Comparison of ENCODE assay signal across 8 cellular contexts in genomic region chr22:44085743-44086741, GRCh38.
A peak's percentile ranks its signal among the peaks of the same experiment; 100 is the strongest.
DNase-seq lines count a peak whose midpoint lies in the region; ATAC-seq and TF ChIP-seq lines count a peak whose summit lies in the region.

No MANE protein-coding gene starts in this region.

- intact Hi-C loops in activated T-helper 2 cell treated with anti-CD3 and anti-CD28 coated beads, Interferon-gamma antibody, Interleukin-2, Interleukin-4, amounts not matched to agents 10 μg/mL and 5 μg/mL and 100 μg/mL, durations not matched to agents 14 hours and 24 hours and 36 hours (cut with micrococcal nuclease): loop anchor here (1.0 to 10.0 kb wide), 3 partner anchors 61 to 539 kb away; partner anchors contain the start of gene PARVB

- no peak overlapping the region for H3K27ac Mint-ChIP-seq in activated T-helper 2 cell treated with anti-CD3 and anti-CD28 coated beads, Interferon-gamma antibody, Interleukin-2, Interleukin-4, amounts not matched to agents 10 μg/mL and 5 μg/mL and 100 μg/mL, durations not matched to agents 14 hours and 24 hours and 36 hours
- H3K27ac Mint-ChIP-seq in stimulated activated effector memory CD8-positive, alpha-beta T cell treated with anti-CD3 and anti-CD28 coated beads, Interleukin-12 subunit alpha, Interleukin-12 subunit beta, amount 100 ng/mL, for 72 hours: no peak overlapping the region

- H3K4me3 Mint-ChIP-seq in activated T-helper 2 cell treated with anti-CD3 and anti-CD28 coated beads, Interferon-gamma antibody, Interleukin-2, Interleukin-4, amounts not matched to agents 10 μg/mL and 5 μg/mL and 100 μg/mL, durations not matched to agents 14 hours and 24 hours and 36 hours (ENCODE audit: low read depth): no peak overlapping the region
- no peak overlapping the region for H3K4me3 Mint-ChIP-seq in stimulated activated effector memory CD8-positive, alpha-beta T cell treated with anti-CD3 and anti-CD28 coated beads, Interleukin-12 subunit alpha, Interleukin-12 subunit beta, amount 100 ng/mL, for 72 hours

- H3K36me3 Mint-ChIP-seq in activated T-helper 2 cell treated with anti-CD3 and anti-CD28 coated beads, Interferon-gamma antibody, Interleukin-2, Interleukin-4, amounts not matched to agents 10 μg/mL and 5 μg/mL and 100 μg/mL, durations not matched to agents 14 hours and 24 hours and 36 hours (ENCODE audit: low read depth): peaks cover 26% of the 10 kb centered on the region
- no peaks in the 10 kb centered on the region for H3K36me3 Mint-ChIP-seq in stimulated activated effector memory CD8-positive, alpha-beta T cell treated with anti-CD3 and anti-CD28 coated beads, Interleukin-12 subunit alpha, Interleukin-12 subunit beta, amount 100 ng/mL, for 72 hours

- H3K4me1 Mint-ChIP-seq in activated T-helper 2 cell treated with anti-CD3 and anti-CD28 coated beads, Interferon-gamma antibody, Interleukin-2, Interleukin-4, amounts not matched to agents 10 μg/mL and 5 μg/mL and 100 μg/mL, durations not matched to agents 14 hours and 24 hours and 36 hours (ENCODE audit: low read depth): peaks cover 4% of the 10 kb centered on the region
- H3K4me1 Mint-ChIP-seq in stimulated activated effector memory CD8-positive, alpha-beta T cell treated with anti-CD3 and anti-CD28 coated beads, Interleukin-12 subunit alpha, Interleukin-12 subunit beta, amount 100 ng/mL, for 72 hours: peaks cover 5% of the 10 kb centered on the region

- ATAC-seq in stimulated activated effector memory CD8-positive, alpha-beta T cell treated with anti-CD3 and anti-CD28 coated beads, Interleukin-12 subunit alpha, Interleukin-12 subunit beta, amount 100 ng/mL, for 72 hours: peak; percentile 41
- ATAC-seq in HG03045 (IDR thresholded peaks at IDR 0.05; ENCODE audit: unreplicated experiment) (no peak), GM21526 (IDR thresholded peaks at IDR 0.05; ENCODE audit: low FRiP score, unreplicated experiment) (no peak)

- H3K9me3 Mint-ChIP-seq in activated T-helper 2 cell treated with anti-CD3 and anti-CD28 coated beads, Interferon-gamma antibody, Interleukin-2, Interleukin-4, amounts not matched to agents 10 μg/mL and 5 μg/mL and 100 μg/mL, durations not matched to agents 14 hours and 24 hours and 36 hours: no peaks in the 10 kb centered on the region
- H3K9me3 Mint-ChIP-seq in stimulated activated effector memory CD8-positive, alpha-beta T cell treated with anti-CD3 and anti-CD28 coated beads, Interleukin-12 subunit alpha, Interleukin-12 subunit beta, amount 100 ng/mL, for 72 hours: no peaks in the 10 kb centered on the region

- TF ChIP-seq CTCF in AG09319 (IDR thresholded peaks at IDR 0.05; ENCODE audit: low read depth, low read length) (peak; percentile 36), GM12872 (IDR thresholded peaks at IDR 0.05; ENCODE audit: insufficient read depth, low read depth, low read length) (peak; percentile 62)

- DNase-seq in AG09319 (ENCODE audit: extremely low read depth, low read depth) (peak; percentile 37), NCI-H2029 treated with DMSO at 0.1 percent for 48 hours (lab: John Stamatoyannopoulos, UW) (peak; percentile 61), hepatic stellate cell (ENCODE audit: low spot score) (peak; percentile 36)
- DNase-seq in activated T-helper 2 cell treated with anti-CD3 and anti-CD28 coated beads, Interferon-gamma antibody, Interleukin-2, Interleukin-4, amounts not matched to agents 10 μg/mL and 5 μg/mL and 100 μg/mL, durations not matched to agents 14 hours and 24 hours and 36 hours (ENCODE audit: low spot score): peak; percentile 11
- no peak for DNase-seq in stimulated activated effector memory CD8-positive, alpha-beta T cell treated with anti-CD3 and anti-CD28 coated beads, Interleukin-12 subunit alpha, Interleukin-12 subunit beta, amount 100 ng/mL, for 72 hours (ENCODE audit: low spot score in 2 of 2)

- H3K27me3 Mint-ChIP-seq in activated T-helper 2 cell treated with anti-CD3 and anti-CD28 coated beads, Interferon-gamma antibody, Interleukin-2, Interleukin-4, amounts not matched to agents 10 μg/mL and 5 μg/mL and 100 μg/mL, durations not matched to agents 14 hours and 24 hours and 36 hours (ENCODE audit: low read depth): no peaks in the 10 kb centered on the region

Comparison
In these comparisons a context has a peak if more than half of its experiments do, and no peak if none do; other contexts are left out.
1. DNase-seq: peak in AG09319 (single experiment), NCI-H2029 treated with DMSO at 0.1 percent for 48 hours (single experiment), activated T-helper 2 cell treated with anti-CD3 and anti-CD28 coated beads, Interferon-gamma antibody, Interleukin-2, Interleukin-4, amounts not matched to agents 10 μg/mL and 5 μg/mL and 100 μg/mL, durations not matched to agents 14 hours and 24 hours and 36 hours (single experiment) and hepatic stellate cell (single experiment); none in stimulated activated effector memory CD8-positive, alpha-beta T cell treated with anti-CD3 and anti-CD28 coated beads, Interleukin-12 subunit alpha, Interleukin-12 subunit beta, amount 100 ng/mL, for 72 hours (0 of 2).